8 cellular contexts compared by ENCODE assay signal in genomic region chr7:129825005-129825553, GRCh38.
A peak's percentile ranks its signal among the peaks of the same experiment; 100 is the strongest.
DNase-seq lines count a peak whose midpoint lies in the region; ATAC-seq and TF ChIP-seq lines count a peak whose summit lies in the region.

No MANE protein-coding gene starts in this region.

- H3K27me3 ChIP-seq in liver (ENCODE audit: control insufficient read depth in 4 of 4, insufficient read depth in 4 of 4, low read length in 3 of 4) = no peaks in the 10 kb centered on the region

- TF ChIP-seq RAD21 in liver (IDR thresholded peaks at IDR 0.05) = no peak

- DNase-seq in stimulated activated CD4-positive, alpha-beta T cell treated with anti-CD3 and anti-CD28 coated beads, Interleukin-15, amount 100 ng/mL, for 24 hours = peak; percentile 68
- DNase-seq in stimulated activated CD4-positive, alpha-beta T cell treated with anti-CD3 and anti-CD28 coated beads, Interleukin-4, amount 100 ng/mL, for 1 hour = no peak
- peak; percentile 89 to 97 (median 96) for DNase-seq in NCI-H1417 (lab: John Stamatoyannopoulos, UW)
- peak; percentile 50 for DNase-seq in dermis blood vessel endothelial cell
- peak; percentile 27 for DNase-seq in stimulated activated CD8-positive, alpha-beta memory T cell treated with anti-CD3 and anti-CD28 coated beads, Interleukin-7, amount 100 ng/mL, for 24 hours (ENCODE audit: low read depth)

- peak; percentile 36 for ATAC-seq in HG02678 (IDR thresholded peaks at IDR 0.05; ENCODE audit: unreplicated experiment)

- no peak overlapping the region for H3K9ac ChIP-seq in liver (ENCODE audit: low read depth in 1 of 2, low read length in 2 of 2)

- H3K9me3 Mint-ChIP-seq in T-helper 1 cell treated with Interleukin-12 subunit alpha and Interleukin-12 subunit beta and Interleukin-4 antibody, amounts not matched to agents 30 μg/mL and 1 μg/mL, for 36 hours = no peaks in the 10 kb centered on the region

- peaks cover 0 to 16% (median 7%) of the 10 kb centered on the region in 4 donors for H3K4me1 ChIP-seq in liver (ENCODE audit: control insufficient read depth in 4 of 4, insufficient read depth in 4 of 4, low read length in 3 of 4)

- H3K27ac Mint-ChIP-seq in T-helper 1 cell treated with Interleukin-12 subunit alpha and Interleukin-12 subunit beta and Interleukin-4 antibody, amounts not matched to agents 30 μg/mL and 1 μg/mL, for 36 hours = peak overlapping the region; percentile 72

- H3K27ac ChIP-seq in liver (ENCODE audit: low read depth in 1 of 2, low read length in 2 of 2) = no peak overlapping the region

- H3K4me1 Mint-ChIP-seq in T-helper 1 cell treated with Interleukin-12 subunit alpha and Interleukin-12 subunit beta and Interleukin-4 antibody, amounts not matched to agents 30 μg/mL and 1 μg/mL, for 36 hours (ENCODE audit: low read depth) = peaks cover 11% of the 10 kb centered on the region

- H3K36me3 ChIP-seq in liver (ENCODE audit: control insufficient read depth in 4 of 4, insufficient read depth in 3 of 4, low read depth in 1 of 4, low read length in 3 of 4) = no peaks in the 10 kb centered on the region

- no peaks in the 10 kb centered on the region for H3K36me3 Mint-ChIP-seq in T-helper 1 cell treated with Interleukin-12 subunit alpha and Interleukin-12 subunit beta and Interleukin-4 antibody, amounts not matched to agents 30 μg/mL and 1 μg/mL, for 36 hours (ENCODE audit: low read depth)

- no peak for TF ChIP-seq CTCF in liver (IDR thresholded peaks at IDR 0.05; ENCODE audit: low read depth, low read length, missing input control)

- H3K9me3 ChIP-seq in liver (ENCODE audit: control insufficient read depth in 4 of 4, low read length in 3 of 4) = no peaks in the 10 kb centered on the region

- 5% methylated on average over 23 of the region's 23 CpGs for WGBS in liver

- no peaks in the 10 kb centered on the region for H3K27me3 Mint-ChIP-seq in T-helper 1 cell treated with Interleukin-12 subunit alpha and Interleukin-12 subunit beta and Interleukin-4 antibody, amounts not matched to agents 30 μg/mL and 1 μg/mL, for 36 hours (ENCODE audit: low read depth)

- peak overlapping the region in 2 of 3 donors; percentile 47 to 49 for H3K4me3 ChIP-seq in liver (ENCODE audit: low read depth in 1 of 3, low read length in 3 of 3)

- peak overlapping the region; percentile 90 for H3K4me3 Mint-ChIP-seq in T-helper 1 cell treated with Interleukin-12 subunit alpha and Interleukin-12 subunit beta and Interleukin-4 antibody, amounts not matched to agents 30 μg/mL and 1 μg/mL, for 36 hours

TF ChIP-seq in liver, 16 proteins besides CTCF, POLR2A, EP300 and RAD21:
- no peak for TF ChIP-seq ZBTB33 (IDR thresholded peaks at IDR 0.05)
- no peak for TF ChIP-seq YY1 (IDR thresholded peaks at IDR 0.05)
- TF ChIP-seq FOXA1 (IDR thresholded peaks at IDR 0.05) = no peak
- no peak for TF ChIP-seq MAX (IDR thresholded peaks at IDR 0.05)
- no peak for TF ChIP-seq HNF4G (IDR thresholded peaks at IDR 0.05)
- no peak for TF ChIP-seq SP1 (IDR thresholded peaks at IDR 0.05)
- TF ChIP-seq NR2F2 (IDR thresholded peaks at IDR 0.05) = no peak
- no peak for TF ChIP-seq TAF1 (conservative IDR thresholded peaks at IDR 0.05)
- TF ChIP-seq HNF4A (conservative IDR thresholded peaks at IDR 0.05) = no peak
- TF ChIP-seq REST (IDR thresholded peaks at IDR 0.05) = no peak
- no peak for TF ChIP-seq EGR1 (IDR thresholded peaks at IDR 0.05; ENCODE audit: low read depth in 2 of 2)
- no peak for TF ChIP-seq ATF3 (IDR thresholded peaks at IDR 0.05)
